11 cellular contexts compared by ENCODE assay signal in the genomic region with DNA sequence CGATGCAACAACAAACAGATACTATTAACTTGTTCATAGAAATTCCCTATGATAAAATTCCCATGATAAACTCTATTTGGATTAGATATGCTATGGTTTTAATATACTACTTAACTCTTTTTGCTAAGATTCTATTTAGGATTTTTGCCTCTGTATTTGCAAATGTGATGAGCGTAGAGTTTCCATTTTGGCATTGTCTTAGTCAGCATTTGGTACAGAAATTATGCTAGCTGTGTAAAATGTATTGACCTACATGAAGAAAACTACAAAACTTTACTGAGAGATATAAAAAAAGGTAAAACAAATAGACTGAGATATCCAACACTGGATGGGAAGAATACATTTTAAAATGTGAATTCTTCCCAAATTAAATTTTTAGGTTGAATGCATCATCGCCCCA.
"Had no signal": no experiment of that assay in that cellular context is flagged by ENCODE, and none has a peak within 500 bp of the region (broad histone marks: within the 10 kb centered on the region; RNA-seq: fewer than 3 reads in every experiment).

No MANE protein-coding gene starts in this region.

- H3K4me1 ChIP-seq: HAP-1 had no signal

- FAIRE-seq: H1, H54 had no signal

- H3K9ac ChIP-seq: GM23248 had no signal

- H2AFZ ChIP-seq: GM23248, GM23338 had no signal

- DNase-seq: GM23248, GOT3, H7, H9, HCEC 1CT, HFFc6 had no signal

- H3K4me2 ChIP-seq: GM23338 had no signal

- H3K9me3 ChIP-seq: HAP-1 had no signal

- H3K4me3 ChIP-seq: GM23248, GM23338, HAP-1 had no signal

- H3K36me3 ChIP-seq: HAP-1 had no signal

- ATAC-seq: GM23338, HCT116 had no signal

- H3K27ac ChIP-seq: GM23248 had no signal
